8 cellular contexts compared by ENCODE assay signal in genomic region chr14:73245401-73246325, GRCh38. TPM values are rescaled to one million over a fixed set of nuclear protein-coding genes. Genes with fewer than 3 reads are reported as not detected.
DNase-seq lines count a peak whose midpoint lies in the region; ATAC-seq and TF ChIP-seq lines count a peak whose summit lies in the region.

No MANE protein-coding gene starts in this region.

- peak overlapping the region; percentile 94 for H2AFZ ChIP-seq in mammary epithelial cell (ENCODE audit: low read depth, low read length)

- peaks cover 25% of the 10 kb centered on the region for H3K4me1 Mint-ChIP-seq in T-helper 2 cell treated with Interferon-gamma antibody and Interleukin-4, amounts not matched to agents 5 μg/mL and 100 μg/mL, for 36 hours (ENCODE audit: low read depth)
- peaks cover 58% of the 10 kb centered on the region for H3K4me1 Mint-ChIP-seq in stimulated activated effector memory CD8-positive, alpha-beta T cell treated with anti-CD3 and anti-CD28 coated beads, Interleukin-12 subunit alpha, Interleukin-12 subunit beta, amount 100 ng/mL, for 72 hours

- H3K9ac ChIP-seq in mammary epithelial cell (ENCODE audit: insufficient read depth, low read length): no peak overlapping the region

- CTCF ChIA-PET in mammary epithelial cell (lab: Charles Lee; ENCODE audit: low non-redundant PET): interaction anchor here (0.6 kb wide), 1 partner anchor 14 kb away, joined by 3 read pairs; no protein-coding TSS in a partner anchor

- intact Hi-C loops in mammary epithelial cell (cut with micrococcal nuclease): no loop called here

- H3K27ac Mint-ChIP-seq in T-helper 2 cell treated with Interferon-gamma antibody and Interleukin-4, amounts not matched to agents 5 μg/mL and 100 μg/mL, for 36 hours: no peak overlapping the region
- peak overlapping the region; percentile 78 for H3K27ac Mint-ChIP-seq in stimulated activated effector memory CD8-positive, alpha-beta T cell treated with anti-CD3 and anti-CD28 coated beads, Interleukin-12 subunit alpha, Interleukin-12 subunit beta, amount 100 ng/mL, for 72 hours

- peaks cover 24% of the 10 kb centered on the region for H3K4me1 ChIP-seq in mammary epithelial cell (ENCODE audit: insufficient read depth, low read length)
- H3K4me1 ChIP-seq in lung (ENCODE audit: control insufficient read depth in 2 of 2, insufficient read depth in 2 of 2, low read length in 2 of 2): peaks cover 0 to 4% of the 10 kb centered on the region in 2 donors

- H3K27me3 Mint-ChIP-seq in T-helper 2 cell treated with Interferon-gamma antibody and Interleukin-4, amounts not matched to agents 5 μg/mL and 100 μg/mL, for 36 hours (ENCODE audit: low read depth): peaks cover 45% of the 10 kb centered on the region

- H3K4me2 ChIP-seq in mammary epithelial cell (ENCODE audit: insufficient read depth, low read depth, low read length): peak overlapping the region; percentile 88

- TF ChIP-seq CTCF in mammary epithelial cell (conservative IDR thresholded peaks at IDR 0.05 in 1 of 2, IDR thresholded peaks at IDR 0.05 in 1 of 2; ENCODE audit: extremely low read depth in 1 of 2, insufficient read depth in 1 of 2, low read depth in 1 of 2, low read length in 2 of 2) (no peak), lung (IDR thresholded peaks at IDR 0.05; ENCODE audit: control extremely low read depth, extremely low read depth) (no peak)

- H3K27ac ChIP-seq in mammary epithelial cell (ENCODE audit: insufficient read depth, low read depth, low read length) (peak overlapping the region; percentile 7), lung (ENCODE audit: low read depth in 1 of 2, low read length in 1 of 2) (no peak overlapping the region)

- no peaks in the 10 kb centered on the region for H3K27me3 ChIP-seq in mammary epithelial cell (ENCODE audit: insufficient read depth, low read length)
- no peaks in the 10 kb centered on the region for H3K27me3 ChIP-seq in lung (ENCODE audit: control insufficient read depth, insufficient read depth)

- peaks cover 9% of the 10 kb centered on the region for H3K79me2 ChIP-seq in mammary epithelial cell (ENCODE audit: insufficient read depth, low read length)

- WGBS in mammary epithelial cell (ENCODE audit: low coverage, missing lambda C conversion rate): 19% methylated on average over 14 of the region's 67 CpGs
- 13% methylated on average over 58 to 67 of the region's 67 CpGs for WGBS in lung, 2 donors

- dilution Hi-C loops in mammary epithelial cell (cut with HindIII; ENCODE audit: low sequenced_read_pairs): no loop called here

- H3K4me3 ChIP-seq in mammary epithelial cell (replicated peaks in 1 of 3; ENCODE audit: insufficient read depth in 1 of 3, low read depth in 2 of 3, low read length in 3 of 3) (peak overlapping the region; percentile 64 to 79 (median 74)), lung (peak overlapping the region; percentile 41)

- H3K36me3 ChIP-seq in mammary epithelial cell (ENCODE audit: insufficient read depth, low read length): no peaks in the 10 kb centered on the region
- no peaks in the 10 kb centered on the region for H3K36me3 ChIP-seq in lung (ENCODE audit: control insufficient read depth in 2 of 2, insufficient read depth in 2 of 2, low read length in 2 of 2)

- BruUV-seq in mammary epithelial cell (replicated peaks; lab: Mats Ljungman, UMichigan): no TSS peak

- peak overlapping the region; percentile 81 for H3K4me3 Mint-ChIP-seq in T-helper 2 cell treated with Interferon-gamma antibody and Interleukin-4, amounts not matched to agents 5 μg/mL and 100 μg/mL, for 36 hours
- peak overlapping the region; percentile 85 for H3K4me3 Mint-ChIP-seq in stimulated activated effector memory CD8-positive, alpha-beta T cell treated with anti-CD3 and anti-CD28 coated beads, Interleukin-12 subunit alpha, Interleukin-12 subunit beta, amount 100 ng/mL, for 72 hours

- peak; percentile 45 for DNase-seq in T-helper 2 cell treated with Interferon-gamma antibody and Interleukin-4, amounts not matched to agents 5 μg/mL and 100 μg/mL, for 36 hours (ENCODE audit: low spot score)
- DNase-seq in mammary epithelial cell (peak; percentile 57), lung (ENCODE audit: low spot score) (peak; percentile 50), NCI-H187 (lab: John Stamatoyannopoulos, UW) (no peak), HuH-7.5 (ENCODE audit: low spot score) (no peak)
- DNase-seq in stimulated activated effector memory CD8-positive, alpha-beta T cell treated with anti-CD3 and anti-CD28 coated beads, Interleukin-12 subunit alpha, Interleukin-12 subunit beta, amount 100 ng/mL, for 72 hours (ENCODE audit: low spot score in 2 of 2): peak; percentile 30 to 67

- in situ Hi-C loops in mammary epithelial cell (cut with MboI; ENCODE audit: low sequenced_read_pairs in 2 of 2): no loop called here

- no peaks in the 10 kb centered on the region for H4K20me1 ChIP-seq in mammary epithelial cell (ENCODE audit: insufficient read depth, low read length)

- peak; percentile 47 for ATAC-seq in GM18520 (IDR thresholded peaks at IDR 0.05; ENCODE audit: unreplicated experiment)
- ATAC-seq in HG03196 (IDR thresholded peaks at IDR 0.05; ENCODE audit: unreplicated experiment): peak; percentile 58
- peak; percentile 76 for ATAC-seq in lung (ENCODE audit: insufficient read depth, low FRiP score)
- peak; percentile 80 for ATAC-seq in stimulated activated effector memory CD8-positive, alpha-beta T cell treated with anti-CD3 and anti-CD28 coated beads, Interleukin-12 subunit alpha, Interleukin-12 subunit beta, amount 100 ng/mL, for 72 hours

- no peaks in the 10 kb centered on the region for H3K9me3 Mint-ChIP-seq in T-helper 2 cell treated with Interferon-gamma antibody and Interleukin-4, amounts not matched to agents 5 μg/mL and 100 μg/mL, for 36 hours
- no peaks in the 10 kb centered on the region for H3K9me3 Mint-ChIP-seq in stimulated activated effector memory CD8-positive, alpha-beta T cell treated with anti-CD3 and anti-CD28 coated beads, Interleukin-12 subunit alpha, Interleukin-12 subunit beta, amount 100 ng/mL, for 72 hours

- H3K9me3 ChIP-seq in mammary epithelial cell (replicated peaks; ENCODE audit: insufficient read depth, low read length): no peaks in the 10 kb centered on the region
- no peaks in the 10 kb centered on the region for H3K9me3 ChIP-seq in lung (ENCODE audit: control insufficient read depth in 2 of 2, insufficient read depth in 1 of 2, low read length in 1 of 2)

- no peaks in the 10 kb centered on the region for H3K36me3 Mint-ChIP-seq in T-helper 2 cell treated with Interferon-gamma antibody and Interleukin-4, amounts not matched to agents 5 μg/mL and 100 μg/mL, for 36 hours (ENCODE audit: low read depth)
- H3K36me3 Mint-ChIP-seq in stimulated activated effector memory CD8-positive, alpha-beta T cell treated with anti-CD3 and anti-CD28 coated beads, Interleukin-12 subunit alpha, Interleukin-12 subunit beta, amount 100 ng/mL, for 72 hours: peaks cover 16% of the 10 kb centered on the region

RNA-seq across cellular contexts. Expression of gene PAPLN, which starts 8.4 kb away (rescaled TPM):
- total RNA-seq in mammary epithelial cell: 10 to 100 TPM in 1 of 2 donors, 1 to 10 TPM in 1; 6.0 to 15.0 TPM
- 5.3 TPM for polyA plus RNA-seq in mammary epithelial cell
- polyA minus RNA-seq in mammary epithelial cell: 1.8 TPM
- 10 to 100 TPM; 11.1 to 18.0 TPM for total RNA-seq in lung
- polyA plus RNA-seq in lung: 1 to 10 TPM; 2.9 to 5.4 TPM

Comparison
In these comparisons a context has a peak if more than half of its experiments do, and no peak if none do; other contexts are left out.
1. DNase-seq: peak in T-helper 2 cell treated with Interferon-gamma antibody and Interleukin-4, amounts not matched to agents 5 μg/mL and 100 μg/mL, for 36 hours (single experiment), mammary epithelial cell (single experiment), lung (single experiment) and stimulated activated effector memory CD8-positive, alpha-beta T cell treated with anti-CD3 and anti-CD28 coated beads, Interleukin-12 subunit alpha, Interleukin-12 subunit beta, amount 100 ng/mL, for 72 hours (2 of 2); none in NCI-H187 (0 of 2) and HuH-7.5 (single experiment).
2. Peak in every context shown above with its lines, with median percentiles within 50 percentile points of each other: ATAC-seq.